In the genomic region with DNA sequence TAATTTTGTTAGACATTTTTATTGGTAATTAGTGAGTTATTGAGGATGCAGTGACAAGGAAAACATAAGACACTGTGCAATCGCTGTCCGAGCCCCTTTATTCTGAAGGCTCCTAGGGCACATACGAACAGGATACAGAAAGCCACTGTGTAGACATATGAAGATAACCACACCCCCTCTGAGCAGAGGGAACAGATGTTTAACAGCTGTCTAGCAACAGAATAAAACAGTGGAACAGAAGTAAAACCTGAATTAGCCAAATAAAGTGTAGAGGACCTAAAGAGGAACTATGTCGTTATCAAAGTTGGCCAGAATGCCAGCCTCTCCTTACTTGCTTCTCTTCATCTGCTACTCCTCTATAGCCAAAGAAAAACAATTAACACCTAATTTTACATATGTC, we compare ENCODE assay signal across 9 cellular contexts. TPM values are rescaled to one million over a fixed set of nuclear protein-coding genes. Genes with fewer than 3 reads are reported as not detected.
DNase-seq lines count a peak whose midpoint lies in the region; ATAC-seq and TF ChIP-seq lines count a peak whose summit lies in the region.
"Had no signal": no experiment of that assay in that cellular context is flagged by ENCODE, and none has a peak within 500 bp of the region (broad histone marks: within the 10 kb centered on the region; RNA-seq: fewer than 3 reads in every experiment).

No MANE protein-coding gene starts in this region.

- no peaks in the 10 kb centered on the region for H3K27me3 Mint-ChIP-seq in MCF 10A (ENCODE audit: insufficient read depth, unreplicated experiment)
- H3K27me3 Mint-ChIP-seq in dendritic cell treated with granulocyte-macrophage colony-stimulating factor and Interleukin-4, amounts not matched to agents 40 ng/mL and 50 ng/mL, for 4 days: peaks cover 2% of the 10 kb centered on the region

- H3K27me3 ChIP-seq in breast epithelium (no peaks in the 10 kb centered on the region), osteoblast (ENCODE audit: insufficient read depth, low read length) (no peaks in the 10 kb centered on the region)

- intact Hi-C loops in MCF 10A (cut with micrococcal nuclease) (no loop called here), breast epithelium (cut with DNase I; ENCODE audit: low total_unique reads) (no loop called here)
- intact Hi-C loops in dendritic cell treated with granulocyte-macrophage colony-stimulating factor and Interleukin-4, amounts not matched to agents 40 ng/mL and 50 ng/mL, for 4 days (cut with micrococcal nuclease): no loop called here

- H3K4me3 ChIP-seq in breast epithelium (peak overlapping the region in 1 of 3 donors; percentile 35), osteoblast (ENCODE audit: insufficient read depth, low read length) (no peak overlapping the region)

- POLR2A ChIA-PET in MCF 10A (lab: Yijun Ruan, JAX): no interaction called here

- no peak overlapping the region for H2AFZ ChIP-seq in osteoblast (ENCODE audit: low read length)

- H3K4me3 Mint-ChIP-seq in MCF 10A (ENCODE audit: unreplicated experiment): no peak overlapping the region
- H3K4me3 Mint-ChIP-seq in dendritic cell treated with granulocyte-macrophage colony-stimulating factor and Interleukin-4, amounts not matched to agents 40 ng/mL and 50 ng/mL, for 4 days: peak overlapping the region; percentile 50

- peaks cover 34% of the 10 kb centered on the region for H4K20me1 ChIP-seq in osteoblast (ENCODE audit: insufficient read depth, low read length)

- peak overlapping the region; percentile 43 for H3K27ac Mint-ChIP-seq in MCF 10A (ENCODE audit: low read depth, unreplicated experiment)
- H3K27ac Mint-ChIP-seq in dendritic cell treated with granulocyte-macrophage colony-stimulating factor and Interleukin-4, amounts not matched to agents 40 ng/mL and 50 ng/mL, for 4 days: peak overlapping the region; percentile 56

- peak; percentile 68 for ATAC-seq in HG03521 (IDR thresholded peaks at IDR 0.05; ENCODE audit: unreplicated experiment)

- no peaks in the 10 kb centered on the region for H3K9me3 Mint-ChIP-seq in MCF 10A (ENCODE audit: unreplicated experiment)
- no peaks in the 10 kb centered on the region for H3K9me3 Mint-ChIP-seq in dendritic cell treated with granulocyte-macrophage colony-stimulating factor and Interleukin-4, amounts not matched to agents 40 ng/mL and 50 ng/mL, for 4 days

- H3K4me2 ChIP-seq in osteoblast (ENCODE audit: insufficient read depth, low read length): peak overlapping the region; percentile 28

- H3K36me3 ChIP-seq in breast epithelium (no peaks in the 10 kb centered on the region), osteoblast (ENCODE audit: insufficient read depth, low read length) (no peaks in the 10 kb centered on the region)

- peaks cover 94% of the 10 kb centered on the region for H3K79me2 ChIP-seq in osteoblast (ENCODE audit: insufficient read depth, low read length)

- peak overlapping the region in 1 of 2 donors; percentile 50 for H3K27ac ChIP-seq in breast epithelium
- peak overlapping the region; percentile 36 for H3K27ac ChIP-seq in osteoblast (ENCODE audit: low read depth, low read length)
- H3K27ac ChIP-seq: C4-2B had no signal

- no peaks in the 10 kb centered on the region for H3K4me1 ChIP-seq in breast epithelium
- H3K4me1 ChIP-seq in osteoblast (ENCODE audit: insufficient read depth, low read length): peaks cover 32% of the 10 kb centered on the region

- BruUV-seq in MCF 10A (replicated peaks; lab: Mats Ljungman, UMichigan): no TSS peak

- H3K9me3 ChIP-seq in breast epithelium (no peaks in the 10 kb centered on the region), osteoblast (ENCODE audit: low read depth, low read length) (no peaks in the 10 kb centered on the region)

- H3K36me3 Mint-ChIP-seq in MCF 10A (ENCODE audit: insufficient read depth, unreplicated experiment): no peaks in the 10 kb centered on the region
- H3K36me3 Mint-ChIP-seq in dendritic cell treated with granulocyte-macrophage colony-stimulating factor and Interleukin-4, amounts not matched to agents 40 ng/mL and 50 ng/mL, for 4 days (ENCODE audit: low read depth): no peaks in the 10 kb centered on the region

- CTCF ChIA-PET in MCF 10A (lab: Yijun Ruan, JAX): no interaction called here

- DNase-seq in MCF 10A (ENCODE audit: unreplicated experiment) (no peak), breast epithelium (ENCODE audit: low spot score in 2 of 2) (no peak), osteoblast (ENCODE audit: insufficient read length, low spot score, missing footprints) (no peak), NCI-H1092 treated with DMSO at 0.1 percent for 48 hours (lab: John Stamatoyannopoulos, UW) (no peak), iPS-NIHi7 (ENCODE audit: extremely low spot score) (no peak)
- no peak for DNase-seq in activated naive CD4-positive, alpha-beta T cell treated with Interleukin-2 at 50 U/mL for 16 hours

- TF ChIP-seq CTCF in MCF 10A (IDR thresholded peaks at IDR 0.05; ENCODE audit: unreplicated experiment): no peak
- TF ChIP-seq CTCF in breast epithelium (IDR thresholded peaks at IDR 0.05): no peak
- TF ChIP-seq CTCF in osteoblast (IDR thresholded peaks at IDR 0.05; ENCODE audit: extremely low read depth, low read depth, low read length): no peak

- no peak for TF ChIP-seq POLR2A in breast epithelium (IDR thresholded peaks at IDR 0.05)

- peaks cover 22% of the 10 kb centered on the region for H3K4me1 Mint-ChIP-seq in MCF 10A (ENCODE audit: insufficient read depth, unreplicated experiment)
- H3K4me1 Mint-ChIP-seq in dendritic cell treated with granulocyte-macrophage colony-stimulating factor and Interleukin-4, amounts not matched to agents 40 ng/mL and 50 ng/mL, for 4 days (ENCODE audit: low read depth): peaks cover 44% of the 10 kb centered on the region

RNA-seq across cellular contexts. Expression of a gene that starts 43.6 kb away (rescaled TPM):
- 19.3 and 23.5 TPM in 2 replicates for total RNA-seq in MCF 10A (2022)
- 10 to 100 TPM; 23.6 to 46.4 (median 33.4) TPM for total RNA-seq in breast epithelium
- total RNA-seq in osteoblast: 89.4 and 94.3 TPM in 2 replicates
